36 cellular contexts compared by ENCODE assay signal in the genomic region with DNA sequence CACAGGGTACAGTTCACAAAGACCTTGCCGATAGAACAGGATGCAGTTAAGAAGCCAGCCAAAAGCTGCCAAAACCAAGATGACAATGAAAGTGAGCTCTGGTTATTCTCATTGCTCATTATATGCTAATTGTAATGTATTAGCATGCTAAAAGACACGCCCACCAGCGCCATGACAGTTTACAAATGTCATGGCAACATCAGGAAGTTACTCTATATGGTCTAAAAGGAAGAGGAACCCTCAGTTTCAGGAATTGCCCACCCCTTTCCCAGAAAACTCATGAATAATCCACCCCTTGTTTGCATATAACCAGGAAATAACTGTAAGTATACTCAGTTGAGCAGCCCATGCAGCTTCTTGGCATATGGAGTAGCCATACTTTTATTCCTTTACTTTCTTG.
"Had no signal": no experiment of that assay in that cellular context is flagged by ENCODE, and none has a peak within 500 bp of the region (broad histone marks: within the 10 kb centered on the region; RNA-seq: fewer than 3 reads in every experiment).

No MANE protein-coding gene starts in this region.

- H3K4me3 ChIP-seq: adrenal gland, body of pancreas, esophagus muscularis mucosa, gastrocnemius medialis, heart left ventricle had no signal

- H3K36me3 ChIP-seq: adrenal gland, esophagus muscularis mucosa, gastrocnemius medialis, heart left ventricle had no signal

- H3K4me3 Mint-ChIP-seq: activated CD4-positive, alpha-beta memory T cell treated with anti-CD3 and anti-CD28 coated beads for 36 hours; activated CD4-positive, alpha-beta T cell treated with anti-CD3 and anti-CD28 coated beads for 36 hours; activated CD4-positive, alpha-beta T cell treated with anti-CD3 and anti-CD28 coated beads, Interleukin-2, amount 10 ng/mL, durations not matched to agents 24 days and 14 days; activated CD8-positive, alpha-beta memory T cell treated with anti-CD3 and anti-CD28 coated beads, Interleukin-2, amount 10 ng/mL, durations not matched to agents 7 days and 5 days; activated CD8-positive, alpha-beta T cell treated with anti-CD3 and anti-CD28 coated beads, Interleukin-2, amount 10 ng/mL, durations not matched to agents 7 days and 5 days; activated naive CD4-positive, alpha-beta T cell treated with anti-CD3 and anti-CD28 coated beads for 36 hours; activated naive CD4-positive, alpha-beta T cell treated with anti-CD3 and anti-CD28 coated beads, Interleukin-2, amount 50 U/mL, for 24 hours; activated naive CD8-positive, alpha-beta T cell treated with anti-CD3 and anti-CD28 coated beads for 36 hours; activated naive CD8-positive, alpha-beta T cell treated with anti-CD3 and anti-CD28 coated beads, Interleukin-2, amount 50 U/mL, for 24 hours; activated T-helper 1 cell treated with anti-CD3 and anti-CD28 coated beads, Interleukin-12 subunit alpha, Interleukin-12 subunit beta, Interleukin-2, Interleukin-4 antibody, amounts not matched to agents 30 ng/mL and 10 ng/mL and 1 ng/mL, durations not matched to agents 14 hours and 24 hours and 36 hours; effector memory CD8-positive, alpha-beta T cell; T-helper 17 cell; T-helper 2 cell treated with Interferon-gamma antibody and Interleukin-4, amounts not matched to agents 5 μg/mL and 100 μg/mL, for 36 hours had no signal

- H3K27ac ChIP-seq: adrenal gland, body of pancreas, esophagus muscularis mucosa, foreskin keratinocyte, gastrocnemius medialis, heart left ventricle had no signal

- H3K4me1 Mint-ChIP-seq: activated CD4-positive, alpha-beta T cell treated with anti-CD3 and anti-CD28 coated beads for 36 hours; activated CD4-positive, alpha-beta T cell treated with anti-CD3 and anti-CD28 coated beads, Interleukin-2, amount 10 ng/mL, durations not matched to agents 24 days and 14 days; activated CD8-positive, alpha-beta memory T cell treated with anti-CD3 and anti-CD28 coated beads, Interleukin-2, amount 10 ng/mL, durations not matched to agents 7 days and 5 days; activated naive CD4-positive, alpha-beta T cell treated with anti-CD3 and anti-CD28 coated beads, Interleukin-2, amount 50 U/mL, for 24 hours; activated naive CD8-positive, alpha-beta T cell treated with anti-CD3 and anti-CD28 coated beads for 36 hours; activated naive CD8-positive, alpha-beta T cell treated with anti-CD3 and anti-CD28 coated beads, Interleukin-2, amount 50 U/mL, for 24 hours; T-helper 17 cell had no signal

- H3K27me3 ChIP-seq: adrenal gland, body of pancreas, esophagus muscularis mucosa, foreskin keratinocyte, gastrocnemius medialis, heart left ventricle had no signal

- H3K27me3 Mint-ChIP-seq: activated CD4-positive, alpha-beta memory T cell treated with anti-CD3 and anti-CD28 coated beads for 36 hours; activated CD4-positive, alpha-beta T cell treated with anti-CD3 and anti-CD28 coated beads, Interleukin-2, amount 10 ng/mL, durations not matched to agents 24 days and 14 days; activated CD8-positive, alpha-beta memory T cell treated with anti-CD3 and anti-CD28 coated beads, Interleukin-2, amount 10 ng/mL, durations not matched to agents 7 days and 5 days; T-helper 17 cell had no signal

- H3K9me3 ChIP-seq: adrenal gland, body of pancreas, esophagus muscularis mucosa, gastrocnemius medialis had no signal

- DNase-seq: activated CD4-positive, alpha-beta memory T cell treated with anti-CD3 and anti-CD28 coated beads for 36 hours; activated CD4-positive, alpha-beta T cell treated with anti-CD3 and anti-CD28 coated beads for 36 hours; activated CD4-positive, alpha-beta T cell treated with anti-CD3 and anti-CD28 coated beads, Interleukin-2, amount 10 ng/mL, durations not matched to agents 24 days and 14 days; activated CD4-positive, CD25-positive, alpha-beta regulatory T cell; activated CD4-positive, CD25-positive, alpha-beta regulatory T cell treated with anti-CD3 and anti-CD28 coated beads, Interleukin-2, amount 50 U/mL, for 72 hours; activated CD8-positive, alpha-beta memory T cell treated with anti-CD3 and anti-CD28 coated beads, Interleukin-2, amount 10 ng/mL, durations not matched to agents 7 days and 5 days; activated CD8-positive, alpha-beta memory T cell treated with anti-CD3 and anti-CD28 coated beads, Interleukin-2, amount 50 U/mL, for 4 hours; activated CD8-positive, alpha-beta T cell treated with anti-CD3 and anti-CD28 coated beads, Interleukin-2, amount 10 ng/mL, durations not matched to agents 7 days and 5 days; activated effector memory CD4-positive, alpha-beta T cell treated with anti-CD3 and anti-CD28 coated beads, Interleukin-2, amount 50 U/mL, for 16 hours; activated naive CD4-positive, alpha-beta T cell treated with anti-CD3 and anti-CD28 coated beads for 36 hours; activated naive CD8-positive, alpha-beta T cell treated with anti-CD3 and anti-CD28 coated beads for 36 hours; activated naive CD8-positive, alpha-beta T cell treated with anti-CD3 and anti-CD28 coated beads, Interleukin-2, amount 50 U/mL, for 24 hours; activated T-cell treated with anti-CD3 and anti-CD28 coated beads, Interleukin-2, amount 50 U/mL, for 1 hour; activated T-cell treated with anti-CD3 and anti-CD28 coated beads, Interleukin-2, amount 50 U/mL, for 48 hours; adrenal gland; amygdala; aorta; body of pancreas; caudate nucleus; cortex of kidney; dermis blood vessel endothelial cell; effector CD4-positive, alpha-beta T cell; effector memory CD8-positive, alpha-beta T cell; erythroblast; foreskin keratinocyte; gastrocnemius medialis; glutamatergic neuron; heart left ventricle; T-helper 17 cell; T1000 had no signal

- H3K9me3 Mint-ChIP-seq: activated CD4-positive, alpha-beta memory T cell treated with anti-CD3 and anti-CD28 coated beads for 36 hours; activated CD4-positive, alpha-beta T cell treated with anti-CD3 and anti-CD28 coated beads, Interleukin-2, amount 10 ng/mL, durations not matched to agents 24 days and 14 days; activated naive CD4-positive, alpha-beta T cell treated with anti-CD3 and anti-CD28 coated beads for 36 hours; activated naive CD4-positive, alpha-beta T cell treated with anti-CD3 and anti-CD28 coated beads, Interleukin-2, amount 50 U/mL, for 24 hours; activated T-helper 1 cell treated with anti-CD3 and anti-CD28 coated beads, Interleukin-12 subunit alpha, Interleukin-12 subunit beta, Interleukin-2, Interleukin-4 antibody, amounts not matched to agents 30 ng/mL and 10 ng/mL and 1 ng/mL, durations not matched to agents 14 hours and 24 hours and 36 hours; T-helper 2 cell treated with Interferon-gamma antibody and Interleukin-4, amounts not matched to agents 5 μg/mL and 100 μg/mL, for 36 hours had no signal

- FAIRE-seq: colon had no signal

- H3K27ac Mint-ChIP-seq: activated CD4-positive, alpha-beta memory T cell treated with anti-CD3 and anti-CD28 coated beads for 36 hours; activated CD4-positive, alpha-beta T cell treated with anti-CD3 and anti-CD28 coated beads for 36 hours; activated CD4-positive, alpha-beta T cell treated with anti-CD3 and anti-CD28 coated beads, Interleukin-2, amount 10 ng/mL, durations not matched to agents 24 days and 14 days; activated CD8-positive, alpha-beta memory T cell treated with anti-CD3 and anti-CD28 coated beads, Interleukin-2, amount 10 ng/mL, durations not matched to agents 7 days and 5 days; activated CD8-positive, alpha-beta T cell treated with anti-CD3 and anti-CD28 coated beads, Interleukin-2, amount 10 ng/mL, durations not matched to agents 7 days and 5 days; activated naive CD4-positive, alpha-beta T cell treated with anti-CD3 and anti-CD28 coated beads for 36 hours; activated naive CD4-positive, alpha-beta T cell treated with anti-CD3 and anti-CD28 coated beads, Interleukin-2, amount 50 U/mL, for 24 hours; activated naive CD8-positive, alpha-beta T cell treated with anti-CD3 and anti-CD28 coated beads for 36 hours; activated naive CD8-positive, alpha-beta T cell treated with anti-CD3 and anti-CD28 coated beads, Interleukin-2, amount 50 U/mL, for 24 hours; activated T-helper 1 cell treated with anti-CD3 and anti-CD28 coated beads, Interleukin-12 subunit alpha, Interleukin-12 subunit beta, Interleukin-2, Interleukin-4 antibody, amounts not matched to agents 30 ng/mL and 10 ng/mL and 1 ng/mL, durations not matched to agents 14 hours and 24 hours and 36 hours; activated T-helper 2 cell treated with anti-CD3 and anti-CD28 coated beads, Interferon-gamma antibody, Interleukin-2, Interleukin-4, amounts not matched to agents 10 μg/mL and 5 μg/mL and 100 μg/mL, durations not matched to agents 14 hours and 24 hours and 36 hours; effector memory CD8-positive, alpha-beta T cell; T-helper 17 cell; T-helper 2 cell treated with Interferon-gamma antibody and Interleukin-4, amounts not matched to agents 5 μg/mL and 100 μg/mL, for 36 hours had no signal

- H3K4me1 ChIP-seq: adrenal gland, body of pancreas, esophagus muscularis mucosa, foreskin keratinocyte, gastrocnemius medialis, heart left ventricle had no signal

- H3K36me3 Mint-ChIP-seq: activated CD4-positive, alpha-beta memory T cell treated with anti-CD3 and anti-CD28 coated beads for 36 hours; activated CD8-positive, alpha-beta memory T cell treated with anti-CD3 and anti-CD28 coated beads, Interleukin-2, amount 10 ng/mL, durations not matched to agents 7 days and 5 days; activated naive CD4-positive, alpha-beta T cell treated with anti-CD3 and anti-CD28 coated beads, Interleukin-2, amount 50 U/mL, for 24 hours; activated naive CD8-positive, alpha-beta T cell treated with anti-CD3 and anti-CD28 coated beads for 36 hours had no signal
